Comparison of ENCODE assay signal across 9 cellular contexts in the genomic region with DNA sequence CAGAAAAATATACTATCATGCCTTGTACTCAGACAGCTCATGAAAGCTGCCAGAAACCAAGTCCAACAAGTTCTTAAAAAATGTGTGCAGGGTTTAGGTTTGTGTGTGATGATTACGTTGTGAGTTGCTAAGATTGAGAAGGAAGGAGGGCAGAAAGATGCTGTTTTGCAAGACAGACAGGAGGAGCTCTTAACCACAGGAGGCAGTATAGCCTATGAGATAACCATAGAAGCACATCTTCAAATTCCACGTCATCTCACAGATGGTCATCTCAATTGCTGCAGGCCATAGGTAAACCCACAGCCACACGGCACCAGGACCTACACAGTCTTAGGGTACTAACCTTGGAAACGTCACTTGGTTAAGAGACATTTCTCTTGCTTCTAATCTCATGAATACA.
A peak's percentile ranks its signal among the peaks of the same experiment; 100 is the strongest.
DNase-seq lines count a peak whose midpoint lies in the region; ATAC-seq, FAIRE-seq and TF ChIP-seq lines count a peak whose summit lies in the region.
"Had no signal": no experiment of that assay in that cellular context is flagged by ENCODE, and none has a peak within 500 bp of the region (broad histone marks: within the 10 kb centered on the region; RNA-seq: fewer than 3 reads in every experiment).

No MANE protein-coding gene starts in this region.

- TF ChIP-seq EP300 in GM12878 (IDR thresholded peaks at IDR 0.05; ENCODE audit: borderline replicate concordance in 1 of 2, control insufficient read depth in 1 of 2, low read depth in 2 of 2, low read length in 2 of 2): no peak
- TF ChIP-seq EP300 in neural cell (conservative IDR thresholded peaks at IDR 0.05; ENCODE audit: poor library complexity, severe bottlenecking): no peak

- FAIRE-seq in GM12878 (lab: Jason Lieb, UNC): no peak
- no peak for FAIRE-seq in small intestine (lab: Jason Lieb, UNC)

- TF ChIP-seq POLR2A in GM12878 (IDR thresholded peaks at IDR 0.05; ENCODE audit: low read depth, low read length): no peak

- H3K79me2 ChIP-seq in GM12878 (ENCODE audit: control insufficient read depth, insufficient read depth, low read length): no peaks in the 10 kb centered on the region
- no peaks in the 10 kb centered on the region for H3K79me2 ChIP-seq in neural cell (replicated peaks; ENCODE audit: insufficient read depth, low read length)

- TF ChIP-seq CTCF in GM12878 (IDR thresholded peaks at IDR 0.05 in 2 of 3, conservative IDR thresholded peaks at IDR 0.05 in 1 of 3; ENCODE audit: control insufficient read depth in 2 of 3, extremely low read depth in 1 of 3, insufficient read depth in 1 of 3, low read depth in 3 of 3, low read length in 3 of 3) (peak; percentile 28 to 43 (median 29); a peak in 4 of 6 replicates), neural cell (IDR thresholded peaks at IDR 0.05; ENCODE audit: poor library complexity, severe bottlenecking) (peak; percentile 27)

- H3K4me3 Mint-ChIP-seq in activated T-helper 2 cell treated with anti-CD3 and anti-CD28 coated beads, Interferon-gamma antibody, Interleukin-2, Interleukin-4, amounts not matched to agents 10 μg/mL and 5 μg/mL and 100 μg/mL, durations not matched to agents 14 hours and 24 hours and 36 hours (ENCODE audit: low read depth): no peak overlapping the region

- peak; percentile 70 for ATAC-seq in GM18520 (IDR thresholded peaks at IDR 0.05; ENCODE audit: unreplicated experiment)
- ATAC-seq in GM12878: peak; percentile 74
- no peak for ATAC-seq in HG03442 (IDR thresholded peaks at IDR 0.05; ENCODE audit: unreplicated experiment)

- no peak overlapping the region for H3K4me2 ChIP-seq in GM12878 (ENCODE audit: control insufficient read depth, insufficient read depth)
- no peak overlapping the region for H3K4me2 ChIP-seq in neural cell (ENCODE audit: low read length)

- H3F3A ChIP-seq in neural cell (ENCODE audit: insufficient read depth, low read length, poor library complexity, severe bottlenecking): no peaks in the 10 kb centered on the region

- no peak overlapping the region for H3K27ac ChIP-seq in GM12878 (ENCODE audit: control insufficient read depth, insufficient read depth)
- H3K27ac ChIP-seq in neural cell (ENCODE audit: low read length): no peak overlapping the region
- H3K27ac ChIP-seq in small intestine (ENCODE audit: low read depth in 1 of 2, low read length in 1 of 2): no peak overlapping the region

- H3K36me3 Mint-ChIP-seq in activated T-helper 2 cell treated with anti-CD3 and anti-CD28 coated beads, Interferon-gamma antibody, Interleukin-2, Interleukin-4, amounts not matched to agents 10 μg/mL and 5 μg/mL and 100 μg/mL, durations not matched to agents 14 hours and 24 hours and 36 hours (ENCODE audit: low read depth): no peaks in the 10 kb centered on the region

- DNase-seq in LHCN-M2 (ENCODE audit: low read depth) (peak; percentile 30), GM12878 (ENCODE audit: low read depth, low spot score) (no peak), small intestine (no peak), NCI-H146 (lab: John Stamatoyannopoulos, UW) (no peak)
- no peak for DNase-seq in activated T-helper 2 cell treated with anti-CD3 and anti-CD28 coated beads, Interferon-gamma antibody, Interleukin-2, Interleukin-4, amounts not matched to agents 10 μg/mL and 5 μg/mL and 100 μg/mL, durations not matched to agents 14 hours and 24 hours and 36 hours (ENCODE audit: low spot score)
- DNase-seq: activated effector memory CD4-positive, alpha-beta T cell treated with Interleukin-2 at 50 U/mL for 16 hours had no signal

- no peaks in the 10 kb centered on the region for H3K9me3 ChIP-seq in GM12878 (replicated peaks; ENCODE audit: control insufficient read depth, insufficient read depth, low read length)
- no peaks in the 10 kb centered on the region for H3K9me3 ChIP-seq in neural cell (ENCODE audit: low read length)
- no peaks in the 10 kb centered on the region for H3K9me3 ChIP-seq in small intestine (ENCODE audit: control insufficient read depth, low read depth)

- H4K20me1 ChIP-seq in GM12878 (ENCODE audit: control insufficient read depth, insufficient read depth) (no peaks in the 10 kb centered on the region), neural cell (ENCODE audit: insufficient read depth) (no peaks in the 10 kb centered on the region)

- no peaks in the 10 kb centered on the region; a peak in 1 of 4 replicates for H3K27me3 ChIP-seq in GM12878 (replicated peaks in 1 of 2; ENCODE audit: control insufficient read depth in 2 of 2, insufficient read depth in 2 of 2, low read length in 1 of 2)
- H3K27me3 ChIP-seq in neural cell (ENCODE audit: insufficient read depth, low read depth, low read length): no peaks in the 10 kb centered on the region
- no peaks in the 10 kb centered on the region for H3K27me3 ChIP-seq in small intestine (ENCODE audit: control insufficient read depth in 2 of 2, insufficient read depth in 2 of 2, low read length in 2 of 2)

- H3K9me2 ChIP-seq in neural cell (ENCODE audit: insufficient read depth, low read length): no peaks in the 10 kb centered on the region

- intact Hi-C loops in GM12878 (cut with micrococcal nuclease; ENCODE audit: unreplicated experiment): no loop called here
- intact Hi-C loops in activated T-helper 2 cell treated with anti-CD3 and anti-CD28 coated beads, Interferon-gamma antibody, Interleukin-2, Interleukin-4, amounts not matched to agents 10 μg/mL and 5 μg/mL and 100 μg/mL, durations not matched to agents 14 hours and 24 hours and 36 hours (cut with micrococcal nuclease): no loop called here

- H3K27me3 Mint-ChIP-seq in activated T-helper 2 cell treated with anti-CD3 and anti-CD28 coated beads, Interferon-gamma antibody, Interleukin-2, Interleukin-4, amounts not matched to agents 10 μg/mL and 5 μg/mL and 100 μg/mL, durations not matched to agents 14 hours and 24 hours and 36 hours (ENCODE audit: low read depth): peaks cover 10% of the 10 kb centered on the region

- H3K9me3 Mint-ChIP-seq in activated T-helper 2 cell treated with anti-CD3 and anti-CD28 coated beads, Interferon-gamma antibody, Interleukin-2, Interleukin-4, amounts not matched to agents 10 μg/mL and 5 μg/mL and 100 μg/mL, durations not matched to agents 14 hours and 24 hours and 36 hours: no peaks in the 10 kb centered on the region

- H3K4me1 ChIP-seq in GM12878 (ENCODE audit: control insufficient read depth, insufficient read depth, low read length) (no peaks in the 10 kb centered on the region), small intestine (ENCODE audit: control insufficient read depth in 2 of 2, insufficient read depth in 1 of 2, low read depth in 1 of 2, low read length in 1 of 2) (peaks cover 0 to 3% of the 10 kb centered on the region in 2 donors)

- SMC1A ChIA-PET in GM12878 (lab: Charles Lee; ENCODE audit: uncharacterized antibody, unreplicated experiment): interaction anchor here (0.7 to 1.4 kb wide), 2 partner anchors 33 to 175 kb away, joined by 3 read pairs; no protein-coding TSS in a partner anchor

- no TSS peak for BruUV-seq in GM12878 (replicated peaks; lab: Mats Ljungman, UMichigan)

- 26% methylated on average over 4 of the region's 4 CpGs for WGBS in GM12878 (ENCODE audit: insufficient coverage, insufficient replicate concordance, low lambda C conversion rate, missing lambda C conversion rate)
- WGBS in small intestine, 3 donors: 75 to 87% (median 76%) methylated on average over 4 of the region's 4 CpGs

- H3K36me3 ChIP-seq in GM12878 (ENCODE audit: control insufficient read depth in 2 of 2, insufficient read depth in 2 of 2, low read length in 1 of 2) (no peaks in the 10 kb centered on the region), neural cell (ENCODE audit: insufficient read depth, low read length) (no peaks in the 10 kb centered on the region), small intestine (ENCODE audit: control insufficient read depth in 2 of 2, insufficient read depth in 2 of 2, low read length in 2 of 2) (no peaks in the 10 kb centered on the region)

- H3K4me3 ChIP-seq in GM12878: no peak overlapping the region
- H3K4me3 ChIP-seq in neural cell (ENCODE audit: low read length): no peak overlapping the region
- no peak overlapping the region for H3K4me3 ChIP-seq in small intestine (ENCODE audit: low read depth in 1 of 2, low read length in 2 of 2)

- in situ Hi-C loops in GM12878 (cut with MboI): no loop called here

- POLR2A ChIA-PET in GM12878 (lab: Charles Lee): no interaction called here

- H3K27ac Mint-ChIP-seq in activated T-helper 2 cell treated with anti-CD3 and anti-CD28 coated beads, Interferon-gamma antibody, Interleukin-2, Interleukin-4, amounts not matched to agents 10 μg/mL and 5 μg/mL and 100 μg/mL, durations not matched to agents 14 hours and 24 hours and 36 hours: no peak overlapping the region

- TF ChIP-seq RAD21 in GM12878 (IDR thresholded peaks at IDR 0.05; ENCODE audit: insufficient read depth, low read depth, low read length) (0 out of 2 replicates have a peak, but pooled peaks have one; percentile 35), neural cell (conservative IDR thresholded peaks at IDR 0.05) (no peak)

- H2AFZ ChIP-seq in GM12878 (ENCODE audit: control insufficient read depth, low read depth, low read length): no peak overlapping the region
- H2AFZ ChIP-seq in neural cell (ENCODE audit: low read depth, low read length): no peak overlapping the region

- H3K4me1 Mint-ChIP-seq in activated T-helper 2 cell treated with anti-CD3 and anti-CD28 coated beads, Interferon-gamma antibody, Interleukin-2, Interleukin-4, amounts not matched to agents 10 μg/mL and 5 μg/mL and 100 μg/mL, durations not matched to agents 14 hours and 24 hours and 36 hours (ENCODE audit: low read depth): no peaks in the 10 kb centered on the region

- CTCF ChIA-PET in GM12878 (lab: Yijun Ruan, JAX): interaction anchor here (0.6 to 1.6 kb wide), 4 partner anchors 44 to 419 kb away, joined by 3 to 4 read pairs (median 4); no protein-coding TSS in a partner anchor

- RAD21 ChIA-PET in GM12878 (lab: Charles Lee; ENCODE audit: unreplicated experiment): interaction anchor here (0.9 kb wide), 1 partner anchor 24 kb away, joined by 3 read pairs; no protein-coding TSS in a partner anchor

- H3K9ac ChIP-seq in GM12878 (ENCODE audit: control insufficient read depth, insufficient read depth, low read length) (no peak overlapping the region), neural cell (ENCODE audit: low read length) (no peak overlapping the region)

TF ChIP-seq in GM12878, 131 proteins besides CTCF, POLR2A, EP300 and RAD21 (continues in another document):
- no peak for TF ChIP-seq NRF1 (conservative IDR thresholded peaks at IDR 0.05; ENCODE audit: low read depth, low read length)

TF ChIP-seq in neural cell, 6 proteins besides CTCF, POLR2A, EP300 and RAD21:
- TF ChIP-seq MXI1 (conservative IDR thresholded peaks at IDR 0.05; ENCODE audit: poor library complexity, severe bottlenecking) (no peak), EZH2 (IDR thresholded peaks at IDR 0.05; ENCODE audit: borderline replicate concordance, insufficient read depth, low read length, poor library complexity, severe bottlenecking) (no peak)
